In the genomic region with DNA sequence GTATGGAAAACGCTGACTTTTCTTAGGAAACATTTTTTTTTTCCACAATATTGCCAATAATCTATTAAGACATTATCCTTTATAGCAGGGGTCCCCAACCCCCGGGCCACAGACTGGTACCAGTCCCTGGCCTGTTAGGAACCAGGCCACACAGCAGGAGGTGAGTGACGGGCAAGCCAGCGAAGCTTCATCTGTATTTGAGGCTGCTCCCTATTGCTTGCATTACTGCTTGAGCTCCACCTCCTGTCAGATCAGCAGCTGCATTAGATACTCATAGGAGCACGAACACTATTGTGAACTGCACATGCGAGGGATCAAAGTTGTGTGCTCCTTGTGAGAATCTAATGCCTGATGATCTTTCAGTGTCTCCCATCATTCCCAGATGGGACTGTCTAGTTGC, we compare ENCODE assay signal across 18 cellular contexts.
DNase-seq lines count a peak whose midpoint lies in the region; ATAC-seq lines count a peak whose summit lies in the region.
"Had no signal": no experiment of that assay in that cellular context is flagged by ENCODE, and none has a peak within 500 bp of the region (broad histone marks: within the 10 kb centered on the region; RNA-seq: fewer than 3 reads in every experiment).

No MANE protein-coding gene starts in this region.

- no peak overlapping the region for H3K4me2 ChIP-seq in neuronal stem cell (ENCODE audit: insufficient read depth, low read length, poor library complexity, severe bottlenecking)
- H3K4me2 ChIP-seq: GM23338 had no signal

- no peak overlapping the region for H3K18ac ChIP-seq in neuronal stem cell (ENCODE audit: low read length)

- no peak overlapping the region for H4K91ac ChIP-seq in neuronal stem cell (ENCODE audit: low read depth, low read length, poor library complexity)

- no peak overlapping the region for H3K4me3 ChIP-seq in aorta (ENCODE audit: low read length in 2 of 2)
- H3K4me3 ChIP-seq in neuronal stem cell (ENCODE audit: low read length in 2 of 2): no peak overlapping the region
- H3K4me3 ChIP-seq: GM23338 had no signal

- no peak overlapping the region for H3K4ac ChIP-seq in neuronal stem cell (ENCODE audit: low read length)

- no peak overlapping the region for H3K14ac ChIP-seq in neuronal stem cell (ENCODE audit: low read length)

- DNase-seq in left ventricle myocardium superior (peak; percentile 11), Right ventricle myocardium superior (no peak), NAMALWA (ENCODE audit: low spot score) (peak; percentile 68), UCSD-AML1 (lab: John Stamatoyannopoulos, UW; ENCODE audit: unreplicated experiment) (peak; percentile 1), NCI-H524 treated with DMSO at 0.1 percent for 48 hours (lab: John Stamatoyannopoulos, UW) (no peak), aorta (no peak), neuronal stem cell (ENCODE audit: low spot score) (no peak)
- DNase-seq: 8988T; C1 segment of cervical spinal cord; CD4-positive, CD25-positive, alpha-beta regulatory T cell; CD8-positive, alpha-beta memory T cell; COR-L47; DMS79; GF-D8; HFFc6; IMR-90 had no signal

- no peak overlapping the region for H3K23ac ChIP-seq in neuronal stem cell (ENCODE audit: low read depth, low read length, poor library complexity)

- no peak overlapping the region for H3K9ac ChIP-seq in neuronal stem cell (ENCODE audit: low read depth, low read length, poor library complexity)

- H3K27ac ChIP-seq in aorta (ENCODE audit: low read depth in 1 of 2, low read length in 2 of 2) (no peak overlapping the region), neuronal stem cell (replicated peaks; ENCODE audit: low read length) (no peak overlapping the region)

- no peak overlapping the region for H2BK15ac ChIP-seq in neuronal stem cell (ENCODE audit: low read length)

- no peak overlapping the region for H2BK120ac ChIP-seq in neuronal stem cell (ENCODE audit: low read depth, low read length)

- no peaks in the 10 kb centered on the region for H3K9me3 ChIP-seq in aorta (ENCODE audit: control insufficient read depth, low read length)
- H3K9me3 ChIP-seq in neuronal stem cell (replicated peaks in 1 of 2; ENCODE audit: control insufficient read depth in 2 of 2, insufficient read depth in 1 of 2, low read depth in 1 of 2, low read length in 2 of 2): no peaks in the 10 kb centered on the region

- no peaks in the 10 kb centered on the region for H3K79me1 ChIP-seq in neuronal stem cell (ENCODE audit: low read depth, low read length)

- H3K27me3 ChIP-seq in aorta (ENCODE audit: control insufficient read depth in 1 of 2, insufficient read depth in 2 of 2, low read length in 1 of 2) (no peaks in the 10 kb centered on the region), neuronal stem cell (ENCODE audit: control insufficient read depth in 3 of 3, insufficient read depth in 3 of 3, low read depth in 1 of 3, low read length in 3 of 3) (no peaks in the 10 kb centered on the region)

- H2AFZ ChIP-seq in neuronal stem cell (ENCODE audit: low read length): no peak overlapping the region
- H2AFZ ChIP-seq: GM23338 had no signal

- H3K4me1 ChIP-seq in aorta (ENCODE audit: control insufficient read depth in 1 of 2, insufficient read depth in 2 of 2, low read length in 2 of 2): no peaks in the 10 kb centered on the region
- no peaks in the 10 kb centered on the region for H3K4me1 ChIP-seq in neuronal stem cell (ENCODE audit: control insufficient read depth in 2 of 2, insufficient read depth in 1 of 2, low read depth in 1 of 2, low read length in 2 of 2)

- no peak overlapping the region for H2BK5ac ChIP-seq in neuronal stem cell (ENCODE audit: low read length)

- no peak for ATAC-seq in left ventricle myocardium superior
- no peak for ATAC-seq in Right ventricle myocardium superior (ENCODE audit: poor library complexity)
- no peak for ATAC-seq in aorta (ENCODE audit: low FRiP score)
- ATAC-seq: GM23338, HCT116 had no signal

- no peak overlapping the region for H2BK12ac ChIP-seq in neuronal stem cell (ENCODE audit: low read length)

- no peak overlapping the region for H4K8ac ChIP-seq in neuronal stem cell (ENCODE audit: low read depth, low read length)

- H3K36me3 ChIP-seq in aorta (ENCODE audit: control insufficient read depth in 1 of 2, insufficient read depth in 2 of 2, low read length in 1 of 2): no peaks in the 10 kb centered on the region
- no peaks in the 10 kb centered on the region for H3K36me3 ChIP-seq in neuronal stem cell (replicated peaks in 1 of 2; ENCODE audit: control insufficient read depth in 2 of 2, insufficient read depth in 2 of 2, low read length in 2 of 2)

- no peak overlapping the region for H2AK5ac ChIP-seq in neuronal stem cell (ENCODE audit: low read depth, low read length)

- intact Hi-C loops in left ventricle myocardium superior (cut with micrococcal nuclease): no loop called here
- intact Hi-C loops in Right ventricle myocardium superior (cut with DNase I): no loop called here
- intact Hi-C loops in aorta (cut with DNase I): no loop called here

- 79 to 85% methylated on average over 6 of the region's 6 CpGs for WGBS in aorta, 2 donors
- WGBS in neuronal stem cell (ENCODE audit: extremely low coverage in 2 of 2, insufficient read length in 2 of 2, insufficient replicate concordance in 1 of 2), 2 donors: no CpG with 5 or more reads among the region's 6 CpGs

Comparison
In these comparisons a context has a peak if more than half of its experiments do, and no peak if none do; other contexts are left out.
1. DNase-seq: peak in left ventricle myocardium superior (single experiment), NAMALWA (single experiment) and UCSD-AML1 (single experiment); none in Right ventricle myocardium superior (single experiment), NCI-H524 treated with DMSO at 0.1 percent for 48 hours (single experiment), aorta (0 of 2) and neuronal stem cell (single experiment).